Comparison of ENCODE assay signal across 25 cellular contexts in genomic region chr11:8250981-8251620, GRCh38. TPM values are rescaled to one million over a fixed set of nuclear protein-coding genes. Genes with fewer than 3 reads are reported as not detected.
DNase-seq lines count a peak whose midpoint lies in the region; ATAC-seq and TF ChIP-seq lines count a peak whose summit lies in the region.
"Had no signal": no experiment of that assay in that cellular context is flagged by ENCODE, and none has a peak within 500 bp of the region (broad histone marks: within the 10 kb centered on the region; RNA-seq: fewer than 3 reads in every experiment).

No MANE protein-coding gene starts in this region.

- H3K4me1 ChIP-seq in osteoblast (ENCODE audit: insufficient read depth, low read length) = no peaks in the 10 kb centered on the region
- no peaks in the 10 kb centered on the region for H3K4me1 ChIP-seq in effector memory CD4-positive, alpha-beta T cell (ENCODE audit: control insufficient read depth, insufficient read depth, low read length, poor library complexity, severe bottlenecking)
- H3K4me1 ChIP-seq: uterus had no signal

- H4K20me1 ChIP-seq in osteoblast (ENCODE audit: insufficient read depth, low read length) = no peaks in the 10 kb centered on the region
- H4K20me1 ChIP-seq: BLaER1 had no signal

- no peak overlapping the region for H2AFZ ChIP-seq in osteoblast (ENCODE audit: low read length)

- H3K27ac Mint-ChIP-seq in CD14-positive monocyte = no peak overlapping the region
- H3K27ac Mint-ChIP-seq: activated CD4-positive, alpha-beta memory T cell treated with anti-CD3 and anti-CD28 coated beads, Interleukin-2, amount 10 ng/mL, durations not matched to agents 7 days and 5 days; effector memory CD8-positive, alpha-beta T cell had no signal

- H3K4me3 Mint-ChIP-seq in CD14-positive monocyte = no peak overlapping the region
- H3K4me3 Mint-ChIP-seq: activated CD4-positive, alpha-beta memory T cell treated with anti-CD3 and anti-CD28 coated beads, Interleukin-2, amount 10 ng/mL, durations not matched to agents 7 days and 5 days; effector memory CD8-positive, alpha-beta T cell had no signal

- DNase-seq in CD14-positive monocyte (ENCODE audit: low spot score) = peak; percentile 27
- peak; percentile 54 for DNase-seq in NCI-H69 (lab: John Stamatoyannopoulos, UW)
- DNase-seq in osteoblast (ENCODE audit: insufficient read length, low spot score, missing footprints) = peak; percentile 86
- no peak for DNase-seq in pons (ENCODE audit: low spot score)
- DNase-seq in DMS53 (lab: John Stamatoyannopoulos, UW) = no peak
- DNase-seq in effector memory CD4-positive, alpha-beta T cell = no peak
- DNase-seq: activated CD4-positive, alpha-beta memory T cell treated with anti-CD3 and anti-CD28 coated beads, Interleukin-2, amount 10 ng/mL, durations not matched to agents 7 days and 5 days; activated naive CD4-positive, alpha-beta T cell treated with Interleukin-2 at 50 U/mL for 16 hours; brain microvascular endothelial cell; effector memory CD8-positive, alpha-beta T cell; erythroblast; mesenchymal stem cell; NCI-H1105; NCI-H187 treated with DMSO at 0.1 percent for 48 hours; SIG-M5; small intestine; stimulated activated CD4-positive, alpha-beta T cell treated with anti-CD3 and anti-CD28 coated beads, Interleukin-2, amount 100 ng/mL, for 24 hours had no signal

- intact Hi-C loops in CD14-positive monocyte (cut with micrococcal nuclease) = no loop called here

- H3K9me3 Mint-ChIP-seq in CD14-positive monocyte = peaks cover 0 to 2% (median 0%) of the 10 kb centered on the region in 7 donors
- H3K9me3 Mint-ChIP-seq: activated CD4-positive, alpha-beta memory T cell treated with anti-CD3 and anti-CD28 coated beads, Interleukin-2, amount 10 ng/mL, durations not matched to agents 7 days and 5 days; effector memory CD8-positive, alpha-beta T cell had no signal

- no peak overlapping the region for H3K27ac ChIP-seq in osteoblast (ENCODE audit: low read depth, low read length)
- H3K27ac ChIP-seq in effector memory CD4-positive, alpha-beta T cell (ENCODE audit: insufficient read depth, low read length, poor library complexity, severe bottlenecking) = no peak overlapping the region
- H3K27ac ChIP-seq: BLaER1, brain microvascular endothelial cell, uterus had no signal

- no peaks in the 10 kb centered on the region for H3K4me1 Mint-ChIP-seq in CD14-positive monocyte
- H3K4me1 Mint-ChIP-seq: activated CD4-positive, alpha-beta memory T cell treated with anti-CD3 and anti-CD28 coated beads, Interleukin-2, amount 10 ng/mL, durations not matched to agents 7 days and 5 days had no signal

- H3K36me3 Mint-ChIP-seq in CD14-positive monocyte = no peaks in the 10 kb centered on the region

- ATAC-seq in esophagus mucosa = peak; percentile 35
- no peak for ATAC-seq in HG03175 (IDR thresholded peaks at IDR 0.05; ENCODE audit: unreplicated experiment)
- ATAC-seq: activated CD4-positive, CD25-positive, alpha-beta regulatory T cell treated with anti-CD3 and anti-CD28 coated beads, Interleukin-2, amount 50 U/mL, for 24 hours; effector memory CD8-positive, alpha-beta T cell had no signal

- H3K4me3 ChIP-seq in osteoblast (ENCODE audit: insufficient read depth, low read length) = no peak overlapping the region
- no peak overlapping the region for H3K4me3 ChIP-seq in effector memory CD4-positive, alpha-beta T cell (ENCODE audit: insufficient read depth, low read depth, low read length, poor library complexity, severe bottlenecking)
- H3K4me3 ChIP-seq: BLaER1, uterus had no signal

- H3K27me3 ChIP-seq in osteoblast (ENCODE audit: insufficient read depth, low read length) = peaks cover 9% of the 10 kb centered on the region
- no peaks in the 10 kb centered on the region for H3K27me3 ChIP-seq in effector memory CD4-positive, alpha-beta T cell (replicated peaks; ENCODE audit: control insufficient read depth, insufficient read depth, low read length, poor library complexity, severe bottlenecking)
- H3K27me3 ChIP-seq: BLaER1, brain microvascular endothelial cell, uterus had no signal

- H3K36me3 ChIP-seq in osteoblast (ENCODE audit: insufficient read depth, low read length) = no peaks in the 10 kb centered on the region
- no peaks in the 10 kb centered on the region for H3K36me3 ChIP-seq in effector memory CD4-positive, alpha-beta T cell (ENCODE audit: control insufficient read depth, insufficient read depth, low read length)
- H3K36me3 ChIP-seq: BLaER1, brain microvascular endothelial cell, uterus had no signal

- H3K79me2 ChIP-seq in osteoblast (ENCODE audit: insufficient read depth, low read length) = no peaks in the 10 kb centered on the region

- no peak overlapping the region for H3K4me2 ChIP-seq in osteoblast (ENCODE audit: insufficient read depth, low read length)
- H3K4me2 ChIP-seq: BLaER1 had no signal

- peaks cover 0 to 6% (median 0%) of the 10 kb centered on the region in 3 donors for H3K27me3 Mint-ChIP-seq in CD14-positive monocyte (ENCODE audit: low read depth in 3 of 3)

- no peaks in the 10 kb centered on the region for H3K9me3 ChIP-seq in osteoblast (ENCODE audit: low read depth, low read length)
- H3K9me3 ChIP-seq in effector memory CD4-positive, alpha-beta T cell (ENCODE audit: control insufficient read depth, low read length) = no peaks in the 10 kb centered on the region
- H3K9me3 ChIP-seq: BLaER1, uterus had no signal

- TF ChIP-seq CTCF in CD14-positive monocyte (IDR thresholded peaks at IDR 0.05) (no peak), osteoblast (IDR thresholded peaks at IDR 0.05; ENCODE audit: extremely low read depth, low read depth, low read length) (no peak)

RNA-seq across cellular contexts. Expression of gene LMO1, which starts 12.6 kb away (rescaled TPM):
- not detected for polyA plus RNA-seq in CD14-positive monocyte
- not detected for total RNA-seq in esophagus mucosa
- not detected in 2 replicates for total RNA-seq in osteoblast
- total RNA-seq: activated CD4-positive, alpha-beta memory T cell treated with anti-CD3 and anti-CD28 coated beads, Interleukin-2, amount 10 ng/mL, durations not matched to agents 7 days and 5 days; fibroblast of villous mesenchyme; subcutaneous adipose tissue; uterus had no signal
- polyA plus RNA-seq: AG04450, small intestine had no signal

Comparison
In these comparisons a context has a peak if more than half of its experiments do, and no peak if none do; other contexts are left out.
1. DNase-seq: peak in CD14-positive monocyte (single experiment), NCI-H69 (single experiment) and osteoblast (single experiment); none in pons (single experiment), DMS53 (single experiment) and effector memory CD4-positive, alpha-beta T cell (0 of 3).